ENCODE assay signal across 20 cellular contexts in the genomic region with DNA sequence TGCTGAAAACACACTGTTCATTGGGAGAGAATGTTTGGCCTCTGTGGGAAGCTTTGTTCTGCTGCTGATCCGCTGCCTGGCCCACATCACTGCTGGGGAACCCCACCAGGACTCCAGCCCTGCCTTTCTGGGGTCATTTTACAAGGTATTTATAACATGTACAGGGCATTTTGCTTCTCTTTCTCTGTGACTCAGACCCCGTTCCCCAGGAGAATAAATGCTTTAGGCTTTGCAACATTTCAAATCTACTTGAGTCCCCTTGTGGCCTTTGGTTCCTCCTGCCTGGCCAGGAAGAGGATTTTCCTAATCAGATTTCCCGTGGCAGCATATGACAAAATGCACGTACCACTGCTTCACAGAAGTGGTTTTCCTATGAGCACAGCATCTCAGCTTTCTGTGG. TPM values are rescaled to one million over a fixed set of nuclear protein-coding genes. Genes with fewer than 3 reads are reported as not detected.
DNase-seq lines count a peak whose midpoint lies in the region; ATAC-seq and TF ChIP-seq lines count a peak whose summit lies in the region.
"Had no signal": no experiment of that assay in that cellular context is flagged by ENCODE, and none has a peak within 500 bp of the region (broad histone marks: within the 10 kb centered on the region; RNA-seq: fewer than 3 reads in every experiment).

No MANE protein-coding gene starts in this region.

- no peaks in the 10 kb centered on the region for H4K20me1 ChIP-seq in GM23248 (ENCODE audit: insufficient read depth)

- H3K9me2 ChIP-seq in GM23248 (ENCODE audit: insufficient read depth), result no peaks in the 10 kb centered on the region

- no peak overlapping the region for H2BK12ac ChIP-seq in trophoblast cell (ENCODE audit: low read length)

- H3K27ac ChIP-seq in GM23248, result no peak overlapping the region
- no peak overlapping the region for H3K27ac ChIP-seq in brain microvascular endothelial cell
- H3K27ac ChIP-seq in trophoblast cell (ENCODE audit: low read depth, low read length), result no peak overlapping the region
- H3K27ac ChIP-seq: C4-2B, suprapubic skin had no signal

- no peak overlapping the region for H2BK120ac ChIP-seq in trophoblast cell (ENCODE audit: insufficient read depth, low read length, poor library complexity)

- H3K4me1 ChIP-seq in GM23248 (ENCODE audit: insufficient read depth) (peaks cover 16% of the 10 kb centered on the region), trophoblast cell (ENCODE audit: control insufficient read depth in 1 of 2, insufficient read depth in 2 of 2, low read length in 2 of 2) (no peaks in the 10 kb centered on the region)
- H3K4me1 ChIP-seq: HAP-1, suprapubic skin had no signal

- no peak for TF ChIP-seq CTCF in brain microvascular endothelial cell (IDR thresholded peaks at IDR 0.05; ENCODE audit: low read depth, low read length, missing control alignments)

- no peak overlapping the region for H3K9ac ChIP-seq in GM23248
- no peak overlapping the region for H3K9ac ChIP-seq in trophoblast cell (ENCODE audit: low read length)

- in situ Hi-C loops in GM23248 (cut with MboI), result no loop called here
- in situ Hi-C loops in brain microvascular endothelial cell (cut with HindIII; ENCODE audit: low pct_ligation_motif_present, low sequenced_read_pairs), result no loop called here

- no peak overlapping the region for H2AFZ ChIP-seq in GM23248
- no peak overlapping the region for H2AFZ ChIP-seq in trophoblast cell (ENCODE audit: insufficient read depth, low read length, poor library complexity)

- ATAC-seq in HG02973 (IDR thresholded peaks at IDR 0.05; ENCODE audit: unreplicated experiment) (no peak), HG03469 (IDR thresholded peaks at IDR 0.05; ENCODE audit: unreplicated experiment) (no peak)
- ATAC-seq: HepG2, natural killer cell, T-helper 17 cell had no signal

- H3K18ac ChIP-seq in trophoblast cell (ENCODE audit: low read length), result no peak overlapping the region

- H3K79me1 ChIP-seq in trophoblast cell (ENCODE audit: low read length), result no peaks in the 10 kb centered on the region

- H3K4ac ChIP-seq in trophoblast cell (ENCODE audit: low read depth, low read length), result no peak overlapping the region

- no peak overlapping the region for H4K12ac ChIP-seq in trophoblast cell (ENCODE audit: low read depth, low read length)

- no peaks in the 10 kb centered on the region for H3F3A ChIP-seq in GM23248 (ENCODE audit: insufficient read depth)

- no peak overlapping the region for H4K8ac ChIP-seq in trophoblast cell (ENCODE audit: low read depth, low read length)

- no peak overlapping the region for H3K4me2 ChIP-seq in GM23248 (ENCODE audit: unreplicated experiment)
- no peak overlapping the region for H3K4me2 ChIP-seq in trophoblast cell (ENCODE audit: low read length)

- H2BK5ac ChIP-seq in trophoblast cell (ENCODE audit: low read depth, low read length, poor library complexity), result no peak overlapping the region

- H3K27me3 ChIP-seq in GM23248 (replicated peaks; ENCODE audit: insufficient read depth) (no peaks in the 10 kb centered on the region), brain microvascular endothelial cell (replicated peaks) (no peaks in the 10 kb centered on the region), trophoblast cell (ENCODE audit: insufficient read depth, low read length) (no peaks in the 10 kb centered on the region)

- 80 to 83% methylated on average over 4 of the region's 4 CpGs for WGBS in GM23248 (ENCODE audit: low coverage in 1 of 2, low lambda C conversion rate in 2 of 2, missing lambda C conversion rate in 2 of 2), 2 experiments
- WGBS in trophoblast cell (ENCODE audit: extremely low coverage, insufficient coverage, insufficient read length), result no CpG with 5 or more reads among the region's 4 CpGs

- no peaks in the 10 kb centered on the region for H3K9me3 ChIP-seq in GM23248 (ENCODE audit: low read depth)
- no peaks in the 10 kb centered on the region for H3K9me3 ChIP-seq in trophoblast cell (ENCODE audit: insufficient read depth, low read depth, low read length)
- H3K9me3 ChIP-seq: HAP-1, suprapubic skin had no signal

- H3K23ac ChIP-seq in trophoblast cell (ENCODE audit: low read length), result no peak overlapping the region

- H3K4me3 ChIP-seq in GM23248 (no peak overlapping the region), brain microvascular endothelial cell (ENCODE audit: low read depth, low read length) (no peak overlapping the region), trophoblast cell (ENCODE audit: low read depth, low read length) (no peak overlapping the region)
- H3K4me3 ChIP-seq: HAP-1, suprapubic skin had no signal

- no peak overlapping the region for H2AK5ac ChIP-seq in trophoblast cell (ENCODE audit: low read length)

- DNase-seq in GM23248 (peak; percentile 14), RPMI7951 (ENCODE audit: low read depth) (peak; percentile 40), brain microvascular endothelial cell (peak; percentile 39), trophoblast cell (peak; percentile 18 to 60), NCI-H524 treated with DMSO at 0.1 percent for 48 hours (lab: John Stamatoyannopoulos, UW) (no peak)
- DNase-seq: activated CD4-positive, alpha-beta T cell treated with anti-CD3 and anti-CD28 coated beads for 48 hours; activated naive CD4-positive, alpha-beta T cell treated with anti-CD3 and anti-CD28 coated beads, Interleukin-2, amount 50 U/mL, for 16 hours; DMS79; natural killer cell; NCI-H1105 treated with DMSO at 0.1 percent for 48 hours; NCI-H2171; T-helper 17 cell had no signal

- no peak overlapping the region for H4K91ac ChIP-seq in trophoblast cell (ENCODE audit: low read depth, low read length)

- H3K36me3 ChIP-seq in GM23248 (ENCODE audit: low read depth) (no peaks in the 10 kb centered on the region), brain microvascular endothelial cell (replicated peaks) (no peaks in the 10 kb centered on the region), trophoblast cell (ENCODE audit: control insufficient read depth in 1 of 2, insufficient read depth in 2 of 2, low read length in 2 of 2) (no peaks in the 10 kb centered on the region)
- H3K36me3 ChIP-seq: HAP-1, suprapubic skin had no signal

- H3K79me2 ChIP-seq in GM23248 (ENCODE audit: insufficient read depth) (no peaks in the 10 kb centered on the region), trophoblast cell (ENCODE audit: control insufficient read depth, insufficient read depth, low read length, poor library complexity) (no peaks in the 10 kb centered on the region)

- H3K14ac ChIP-seq in trophoblast cell (ENCODE audit: low read length), result no peak overlapping the region

RNA-seq across cellular contexts. Expression of a gene that starts 43.0 kb away (rescaled TPM):
- not detected in 2 replicates for total RNA-seq in GM23248 (2014; rRNA removed; shearing (Covaris generic))
- polyA plus RNA-seq in GM23248 (2016; fragmentation: Nextera tagmentation; extraction: Ambion mirVana), result 0.33 TPM in 1 of 2 replicates, not detected in the other
- total RNA-seq in RPMI7951 (2014; rRNA removed; shearing (Covaris generic)), result 0.78 TPM in 1 of 2 replicates, not detected in the other
- polyA plus RNA-seq in trophoblast cell (2013), result 0.14 and 0.16 TPM in 2 replicates
- total RNA-seq: HepG2, lung microvascular endothelial cell, natural killer cell, pulmonary artery endothelial cell, suprapubic skin, T-helper 17 cell had no signal
- polyA plus RNA-seq: HepG2 had no signal

RNA-seq across cellular contexts. Expression of a gene that starts 45.4 kb away (rescaled TPM):
- not detected in 2 replicates for total RNA-seq in GM23248 (2014; rRNA removed; shearing (Covaris generic))
- polyA plus RNA-seq in GM23248 (2016; fragmentation: Nextera tagmentation; extraction: Ambion mirVana), result not detected in 2 replicates
- total RNA-seq in RPMI7951 (2014; rRNA removed; shearing (Covaris generic)), result not detected in 2 replicates
- 1.8 and 2.4 TPM in 2 replicates for polyA plus RNA-seq in trophoblast cell (2013)
- total RNA-seq: HepG2, lung microvascular endothelial cell, natural killer cell, pulmonary artery endothelial cell, suprapubic skin, T-helper 17 cell had no signal
- polyA plus RNA-seq: HepG2 had no signal
